ENCODE assay signal across 8 cellular contexts in the genomic region with DNA sequence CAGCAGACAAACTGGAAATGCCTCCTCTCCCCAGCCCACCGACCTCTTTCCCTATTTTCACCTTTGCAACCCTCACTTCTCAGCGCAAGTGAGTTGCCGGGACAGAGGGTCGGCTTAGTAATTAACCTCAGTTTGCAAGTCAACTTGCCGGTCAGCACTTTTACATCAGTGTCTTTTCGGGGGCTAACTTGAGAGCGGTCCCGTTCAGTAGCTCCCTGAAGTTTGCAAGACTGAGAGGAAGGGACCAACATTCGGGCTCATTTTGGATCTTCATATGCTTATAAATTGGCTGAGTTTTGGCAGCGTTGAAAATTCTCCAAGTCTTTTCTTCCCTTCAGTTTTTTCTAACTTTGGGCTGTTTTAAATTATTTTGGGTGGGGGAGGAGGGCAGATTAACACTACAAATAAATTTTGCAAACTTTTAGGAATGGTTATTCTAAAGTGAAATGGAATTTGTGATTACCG. TPM values are rescaled to one million over a fixed set of nuclear protein-coding genes. Genes with fewer than 3 reads are reported as not detected.
A peak's percentile ranks its signal among the peaks of the same experiment; 100 is the strongest.
DNase-seq lines count a peak whose midpoint lies in the region; ATAC-seq and TF ChIP-seq lines count a peak whose summit lies in the region.

No MANE protein-coding gene starts in this region.

- in situ Hi-C loops in GM13976 (cut with MboI; ENCODE audit: low sequenced_read_pairs, unreplicated experiment), result no loop called here

- no peaks in the 10 kb centered on the region for H3K27me3 ChIP-seq in mononuclear cell (ENCODE audit: insufficient read depth, low read length)

- H3K4me1 Mint-ChIP-seq in stimulated activated naive CD8-positive, alpha-beta T cell treated with anti-CD3 and anti-CD28 coated beads, Interleukin-15, Interleukin-2, amounts not matched to agents 100 ng/mL and 50 ng/mL, for 24 hours (ENCODE audit: low read depth), result peaks cover 24% of the 10 kb centered on the region
- H3K4me1 Mint-ChIP-seq in MCF 10A (ENCODE audit: insufficient read depth, unreplicated experiment), result peaks cover 23% of the 10 kb centered on the region

- H3K9me3 ChIP-seq in mononuclear cell (ENCODE audit: low read depth, low read length), result no peaks in the 10 kb centered on the region

- no peak for ATAC-seq in stimulated activated naive CD8-positive, alpha-beta T cell treated with anti-CD3 and anti-CD28 coated beads, Interleukin-15, Interleukin-2, amounts not matched to agents 100 U/mL and 50 U/mL, for 24 hours
- no peak for ATAC-seq in GM18505 (IDR thresholded peaks at IDR 0.05; ENCODE audit: unreplicated experiment)

- peak overlapping the region; percentile 98 for H3K4me3 ChIP-seq in mononuclear cell (ENCODE audit: low read length)

- H3K4me3 Mint-ChIP-seq in stimulated activated naive CD8-positive, alpha-beta T cell treated with anti-CD3 and anti-CD28 coated beads, Interleukin-15, Interleukin-2, amounts not matched to agents 100 ng/mL and 50 ng/mL, for 24 hours, result peak overlapping the region; percentile 91
- peak overlapping the region; percentile 85 for H3K4me3 Mint-ChIP-seq in MCF 10A (ENCODE audit: unreplicated experiment)

- no peak for DNase-seq in stimulated activated naive CD8-positive, alpha-beta T cell treated with anti-CD3 and anti-CD28 coated beads, Interleukin-15, Interleukin-2, amounts not matched to agents 100 U/mL and 50 U/mL, for 24 hours
- DNase-seq in MCF 10A (ENCODE audit: unreplicated experiment) (no peak), NCI-H2029 treated with DMSO at 0.1 percent for 48 hours (lab: John Stamatoyannopoulos, UW) (no peak), hepatic stellate cell (ENCODE audit: low spot score) (no peak), GM13976 (ENCODE audit: low spot score) (no peak)

- intact Hi-C loops in MCF 10A (cut with micrococcal nuclease), result loop anchor here (5.0 kb wide), 1 partner anchor 50 kb away; no protein-coding TSS in a partner anchor

- no peaks in the 10 kb centered on the region for H3K9me3 Mint-ChIP-seq in stimulated activated naive CD8-positive, alpha-beta T cell treated with anti-CD3 and anti-CD28 coated beads, Interleukin-15, Interleukin-2, amounts not matched to agents 100 ng/mL and 50 ng/mL, for 24 hours
- H3K9me3 Mint-ChIP-seq in MCF 10A (ENCODE audit: unreplicated experiment), result no peaks in the 10 kb centered on the region

- TF ChIP-seq CTCF in MCF 10A (IDR thresholded peaks at IDR 0.05; ENCODE audit: unreplicated experiment) (no peak), GM13976 (IDR thresholded peaks at IDR 0.05; ENCODE audit: borderline replicate concordance, control extremely low read depth, extremely low read depth, insufficient read depth, missing control alignments) (no peak)

- no peaks in the 10 kb centered on the region for H3K27me3 Mint-ChIP-seq in stimulated activated naive CD8-positive, alpha-beta T cell treated with anti-CD3 and anti-CD28 coated beads, Interleukin-15, Interleukin-2, amounts not matched to agents 100 ng/mL and 50 ng/mL, for 24 hours
- H3K27me3 Mint-ChIP-seq in MCF 10A (ENCODE audit: insufficient read depth, unreplicated experiment), result no peaks in the 10 kb centered on the region

- H3K4me1 ChIP-seq in mononuclear cell (ENCODE audit: insufficient read depth, low read length), result peaks cover 4% of the 10 kb centered on the region

- no peak overlapping the region for H3K27ac Mint-ChIP-seq in stimulated activated naive CD8-positive, alpha-beta T cell treated with anti-CD3 and anti-CD28 coated beads, Interleukin-15, Interleukin-2, amounts not matched to agents 100 ng/mL and 50 ng/mL, for 24 hours
- peak overlapping the region; percentile 66 for H3K27ac Mint-ChIP-seq in MCF 10A (ENCODE audit: low read depth, unreplicated experiment)

- POLR2A ChIA-PET in MCF 10A (lab: Yijun Ruan, JAX), result interaction anchor here (0.7 to 3.5 kb wide), 14 partner anchors 10 to 612 kb away, joined by 3 to 28 read pairs (median 4); a partner anchor contains a TSS

- H3K36me3 Mint-ChIP-seq in stimulated activated naive CD8-positive, alpha-beta T cell treated with anti-CD3 and anti-CD28 coated beads, Interleukin-15, Interleukin-2, amounts not matched to agents 100 ng/mL and 50 ng/mL, for 24 hours (ENCODE audit: low read depth), result peaks cover 10% of the 10 kb centered on the region
- peaks cover 8% of the 10 kb centered on the region for H3K36me3 Mint-ChIP-seq in MCF 10A (ENCODE audit: insufficient read depth, unreplicated experiment)

- no peak for TF ChIP-seq POLR2A in GM18505 (IDR thresholded peaks at IDR 0.05; ENCODE audit: borderline replicate concordance, extremely low read depth, insufficient read depth, insufficient read length)

- no TSS peak for BruUV-seq in MCF 10A (replicated peaks; lab: Mats Ljungman, UMichigan)

- CTCF ChIA-PET in MCF 10A (lab: Yijun Ruan, JAX), result interaction anchor here (0.7 to 2.1 kb wide), 5 partner anchors 10 to 869 kb away, joined by 3 to 14 read pairs (median 7); no protein-coding TSS in a partner anchor

RNA-seq across cellular contexts. Expression of a gene that starts 0.8 kb away (rescaled TPM):
- 7.8 and 10.8 TPM in 2 replicates for total RNA-seq in MCF 10A (2022)
- 6.7 TPM for total RNA-seq in mononuclear cell

RNA-seq across cellular contexts. Expression of a gene that starts 17.9 kb away (rescaled TPM):
- 46.9 and 52.3 TPM in 2 replicates for total RNA-seq in MCF 10A (2022)
- total RNA-seq in mononuclear cell, result 80.0 TPM
